ENCODE assay signal across 13 cellular contexts in the genomic region with DNA sequence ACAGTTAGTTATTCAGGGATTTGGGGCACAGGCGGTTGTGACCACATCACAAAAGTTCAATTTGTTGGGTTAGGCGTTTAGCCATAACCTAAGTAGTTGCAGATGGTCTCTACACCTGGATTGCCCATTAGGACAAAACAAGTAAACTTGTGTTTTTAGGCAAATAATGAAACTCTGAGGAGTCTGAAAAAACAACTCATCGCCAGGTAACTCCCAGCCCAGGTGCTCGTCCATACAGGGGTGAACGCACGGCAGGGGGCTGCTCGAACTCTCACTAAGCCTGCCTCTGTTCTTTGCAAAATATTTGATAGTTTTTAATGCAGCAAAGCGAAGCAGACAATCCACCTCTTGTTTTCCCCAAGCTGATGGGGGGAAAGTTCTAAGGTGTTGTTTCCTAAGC. TPM values are rescaled to one million over a fixed set of nuclear protein-coding genes. Genes with fewer than 3 reads are reported as not detected.
DNase-seq lines count a peak whose midpoint lies in the region; ATAC-seq, FAIRE-seq and TF ChIP-seq lines count a peak whose summit lies in the region.
"Had no signal": no experiment of that assay in that cellular context is flagged by ENCODE, and none has a peak within 500 bp of the region (broad histone marks: within the 10 kb centered on the region; RNA-seq: fewer than 3 reads in every experiment).

No MANE protein-coding gene starts in this region.

- H3K27ac ChIP-seq in SK-N-MC (peak overlapping the region; percentile 99), endothelial cell of umbilical vein (ENCODE audit: insufficient read depth, low read depth, low read length) (no peak overlapping the region), transverse colon (peak overlapping the region; percentile 55 to 82 (median 72)), left ventricle myocardium inferior (replicated peaks) (no peak overlapping the region)
- H3K27ac ChIP-seq: hepatocyte had no signal

- TF ChIP-seq POLR2A in endothelial cell of umbilical vein (IDR thresholded peaks at IDR 0.05; ENCODE audit: low read depth, low read length) = no peak
- TF ChIP-seq POLR2A in transverse colon (IDR thresholded peaks at IDR 0.05) = no peak

- BruUV-seq in endothelial cell of umbilical vein (replicated peaks; lab: Mats Ljungman, UMichigan) = no TSS peak

- no peaks in the 10 kb centered on the region for H3K9me3 Mint-ChIP-seq in activated naive CD4-positive, alpha-beta T cell treated with anti-CD3 and anti-CD28 coated beads, Interleukin-2, amount 10 ng/mL, durations not matched to agents 7 days and 5 days

- H3K27me3 ChIP-seq in endothelial cell of umbilical vein (ENCODE audit: control insufficient read depth in 2 of 2, insufficient read depth in 2 of 2, low read length in 2 of 2) (no peaks in the 10 kb centered on the region), transverse colon (peaks cover 25% of the 10 kb centered on the region), left ventricle myocardium inferior (ENCODE audit: low read depth) (peaks cover 77% of the 10 kb centered on the region)
- H3K27me3 ChIP-seq: hepatocyte, upper lobe of right lung had no signal

- H3K36me3 Mint-ChIP-seq in activated naive CD4-positive, alpha-beta T cell treated with anti-CD3 and anti-CD28 coated beads, Interleukin-2, amount 10 ng/mL, durations not matched to agents 7 days and 5 days = peaks cover 58% of the 10 kb centered on the region

- H3K4me3 Mint-ChIP-seq in activated naive CD4-positive, alpha-beta T cell treated with anti-CD3 and anti-CD28 coated beads, Interleukin-2, amount 10 ng/mL, durations not matched to agents 7 days and 5 days = peak overlapping the region; percentile 93

- H3K9me3 ChIP-seq in SK-N-MC (ENCODE audit: low read depth, low read length) (no peaks in the 10 kb centered on the region), endothelial cell of umbilical vein (replicated peaks; ENCODE audit: control insufficient read depth, insufficient read depth, low read length) (no peaks in the 10 kb centered on the region), transverse colon (no peaks in the 10 kb centered on the region), left ventricle myocardium inferior (replicated peaks) (no peaks in the 10 kb centered on the region)
- H3K9me3 ChIP-seq: mucosa of descending colon, upper lobe of right lung had no signal

- ATAC-seq in HG03521 (IDR thresholded peaks at IDR 0.05; ENCODE audit: unreplicated experiment) = no peak
- ATAC-seq: upper lobe of right lung had no signal

- peaks cover 4% of the 10 kb centered on the region for H3K4me1 ChIP-seq in endothelial cell of umbilical vein (ENCODE audit: control insufficient read depth, extremely low read depth, insufficient read depth, low read length)
- peaks cover 7 to 27% (median 13%) of the 10 kb centered on the region in 4 donors for H3K4me1 ChIP-seq in transverse colon
- H3K4me1 ChIP-seq in left ventricle myocardium inferior = no peaks in the 10 kb centered on the region
- H3K4me1 ChIP-seq: upper lobe of right lung had no signal

- no peak overlapping the region for H2AFZ ChIP-seq in endothelial cell of umbilical vein (ENCODE audit: low read depth, low read length)
- H2AFZ ChIP-seq: hepatocyte had no signal

- H3K36me3 ChIP-seq in SK-N-MC (ENCODE audit: insufficient read depth, low read length) = peaks cover 21% of the 10 kb centered on the region
- H3K36me3 ChIP-seq in endothelial cell of umbilical vein (ENCODE audit: control insufficient read depth in 2 of 2, extremely low read depth in 1 of 2, insufficient read depth in 2 of 2, low read length in 2 of 2) = no peaks in the 10 kb centered on the region
- no peaks in the 10 kb centered on the region for H3K36me3 ChIP-seq in transverse colon
- H3K36me3 ChIP-seq in left ventricle myocardium inferior = no peaks in the 10 kb centered on the region
- H3K36me3 ChIP-seq: upper lobe of right lung had no signal

- H3K9me1 ChIP-seq in endothelial cell of umbilical vein (replicated peaks; ENCODE audit: control insufficient read depth, extremely low read depth, insufficient read depth, low read length) = no peaks in the 10 kb centered on the region

- POLR2A ChIA-PET in endothelial cell of umbilical vein (lab: Charles Lee) = no interaction called here

- H4K20me1 ChIP-seq in endothelial cell of umbilical vein (replicated peaks; ENCODE audit: control insufficient read depth, extremely low read depth, insufficient read depth, low read length) = no peaks in the 10 kb centered on the region

- no peak for TF ChIP-seq EP300 in transverse colon (IDR thresholded peaks at IDR 0.05; ENCODE audit: low read depth)

- H3K4me3 ChIP-seq in SK-N-MC (peak overlapping the region; percentile 88), endothelial cell of umbilical vein (replicated peaks in 1 of 3; ENCODE audit: insufficient read depth in 1 of 3, low read depth in 1 of 3, low read length in 3 of 3) (no peak overlapping the region), transverse colon (peak overlapping the region in 1 of 4 donors; percentile 40), left ventricle myocardium inferior (no peak overlapping the region)
- H3K4me3 ChIP-seq: hepatocyte, mucosa of descending colon had no signal

- H3K79me2 ChIP-seq in endothelial cell of umbilical vein (ENCODE audit: control insufficient read depth, insufficient read depth, low read length) = no peaks in the 10 kb centered on the region
- H3K79me2 ChIP-seq: hepatocyte had no signal

- H3K4me1 Mint-ChIP-seq in activated naive CD4-positive, alpha-beta T cell treated with anti-CD3 and anti-CD28 coated beads, Interleukin-2, amount 10 ng/mL, durations not matched to agents 7 days and 5 days = peaks cover 50% of the 10 kb centered on the region

- intact Hi-C loops in endothelial cell of umbilical vein (cut with micrococcal nuclease) (no loop called here), transverse colon (cut with DNase I; ENCODE audit: low total_unique reads) (no loop called here), left ventricle myocardium inferior (cut with micrococcal nuclease) (no loop called here)

- dilution Hi-C loops in endothelial cell of umbilical vein (cut with MboI; ENCODE audit: extremely low pct_ligation_motif_present, low sequenced_read_pairs) = no loop called here

- peak; percentile 47 for DNase-seq in activated naive CD4-positive, alpha-beta T cell treated with anti-CD3 and anti-CD28 coated beads, Interleukin-2, amount 10 ng/mL, durations not matched to agents 7 days and 5 days
- no peak for DNase-seq in activated naive CD4-positive, alpha-beta T cell (lab: John Stamatoyannopoulos, UW)
- DNase-seq in SK-N-MC (ENCODE audit: low read depth, low spot score) (no peak), endothelial cell of umbilical vein (ENCODE audit: low read depth, low spot score) (no peak), transverse colon (no peak), left ventricle myocardium inferior (no peak), NCI-H446 (lab: John Stamatoyannopoulos, UW) (no peak)
- DNase-seq: NCI-H187, upper lobe of right lung had no signal

- peak overlapping the region; percentile 9 for H3K4me2 ChIP-seq in endothelial cell of umbilical vein (ENCODE audit: insufficient read depth, low read length)
- H3K4me2 ChIP-seq: hepatocyte had no signal

- H3K27me3 Mint-ChIP-seq in activated naive CD4-positive, alpha-beta T cell treated with anti-CD3 and anti-CD28 coated beads, Interleukin-2, amount 10 ng/mL, durations not matched to agents 7 days and 5 days = peaks cover 4% of the 10 kb centered on the region

- 56 to 68% methylated on average over 4 to 8 of the region's 8 CpGs for WGBS in transverse colon (ENCODE audit: low coverage in 1 of 2), 2 donors

- CTCF ChIA-PET in activated naive CD4-positive, alpha-beta T cell treated with anti-CD3 and anti-CD28 coated beads, Interleukin-2, amount 10 ng/mL, durations not matched to agents 7 days and 5 days (lab: Charles Lee) = interaction anchor here (0.9 to 2.5 kb wide), 5 partner anchors 9 to 140 kb away, joined by 3 to 8 read pairs (median 4); partner anchors contain the start of gene N4BP2
- CTCF ChIA-PET in endothelial cell of umbilical vein (lab: Charles Lee) = interaction anchor here (0.7 to 1.1 kb wide), 2 partner anchors 12 to 238 kb away, joined by 3 read pairs; no protein-coding TSS in a partner anchor

- H3K27ac Mint-ChIP-seq in activated naive CD4-positive, alpha-beta T cell treated with anti-CD3 and anti-CD28 coated beads, Interleukin-2, amount 10 ng/mL, durations not matched to agents 7 days and 5 days = peak overlapping the region; percentile 96

- H3K9ac ChIP-seq in SK-N-MC (ENCODE audit: insufficient read length) (peak overlapping the region; percentile 92), endothelial cell of umbilical vein (replicated peaks; ENCODE audit: extremely low read depth, insufficient read depth, low read length) (no peak overlapping the region)

- TF ChIP-seq CTCF in endothelial cell of umbilical vein (IDR thresholded peaks at IDR 0.05; ENCODE audit: extremely low read depth in 1 of 2, insufficient read depth in 1 of 2, low read depth in 1 of 2, low read length in 2 of 2) (no peak), transverse colon (IDR thresholded peaks at IDR 0.05) (no peak), left ventricle myocardium inferior (IDR thresholded peaks at IDR 0.05; ENCODE audit: borderline replicate concordance) (no peak)

- in situ Hi-C loops in transverse colon (cut with MboI; ENCODE audit: low pct_ligation_motif_present in 1 of 4, low pct_unique_long_range_greater_than_20kb in 1 of 4, low sequenced_read_pairs in 3 of 4) = no loop called here

- no peak for FAIRE-seq in endothelial cell of umbilical vein (lab: Jason Lieb, UNC)

TF ChIP-seq in endothelial cell of umbilical vein, 7 proteins besides CTCF, POLR2A, EP300 and RAD21 (continues in another document):
- no peak for TF ChIP-seq FOS (IDR thresholded peaks at IDR 0.05; ENCODE audit: borderline replicate concordance, insufficient read depth, low read length)
- TF ChIP-seq GATA2 (IDR thresholded peaks at IDR 0.05; ENCODE audit: insufficient read depth, insufficient read length, low read depth, low read length) = no peak
- no peak for TF ChIP-seq POLR2AphosphoS5 (IDR thresholded peaks at IDR 0.05; ENCODE audit: insufficient read depth, low read depth, low read length)
- TF ChIP-seq EZH2 (IDR thresholded peaks at IDR 0.05; ENCODE audit: borderline replicate concordance, low read depth, low read length, severe bottlenecking) = no peak
- TF ChIP-seq MYC (IDR thresholded peaks at IDR 0.05; ENCODE audit: low read depth, low read length) = no peak

RNA-seq across cellular contexts. Expression of gene RHOH, which starts 0.6 kb away (rescaled TPM):
- total RNA-seq in endothelial cell of umbilical vein (0.30 TPM in 1 of 2 replicates, not detected in the other), transverse colon (10 to 100 TPM in 1 of 4 donors, 1 to 10 TPM in 2, not detected in 1; 4.1 to 10.3 (median 4.1) TPM), left ventricle myocardium inferior (0.41 TPM)
- not detected in 2 replicates for polyA plus RNA-seq in endothelial cell of umbilical vein
- polyA plus RNA-seq in endothelial cell of umbilical vein (2011; cell fraction: cytosol; rRNA removed) = not detected in 2 replicates
- 0.12 TPM in 1 of 2 replicates, not detected in the other for polyA plus RNA-seq in endothelial cell of umbilical vein (2011; cell fraction: nucleus; rRNA removed)
- polyA plus RNA-seq in endothelial cell of umbilical vein (2012) = not detected in 2 replicates
- polyA minus RNA-seq in endothelial cell of umbilical vein = 1.0 TPM in 1 of 2 replicates, not detected in the other
- polyA minus RNA-seq in endothelial cell of umbilical vein (2011; cell fraction: cytosol; rRNA and poly(A)+ RNA removed) = not detected
- polyA minus RNA-seq in endothelial cell of umbilical vein (2011; cell fraction: nucleus; rRNA and poly(A)+ RNA removed) = not detected in 2 replicates
- total RNA-seq: epithelial cell of proximal tubule, hepatocyte had no signal
- polyA plus RNA-seq: hepatocyte had no signal

Comparison
In these comparisons a context has a peak if more than half of its experiments do, and no peak if none do; other contexts are left out.
1. H3K27ac ChIP-seq: peak in SK-N-MC (single experiment) and transverse colon (4 of 4); none in endothelial cell of umbilical vein (single experiment) and left ventricle myocardium inferior (single experiment).